11 cellular contexts compared by ENCODE assay signal in the genomic region with DNA sequence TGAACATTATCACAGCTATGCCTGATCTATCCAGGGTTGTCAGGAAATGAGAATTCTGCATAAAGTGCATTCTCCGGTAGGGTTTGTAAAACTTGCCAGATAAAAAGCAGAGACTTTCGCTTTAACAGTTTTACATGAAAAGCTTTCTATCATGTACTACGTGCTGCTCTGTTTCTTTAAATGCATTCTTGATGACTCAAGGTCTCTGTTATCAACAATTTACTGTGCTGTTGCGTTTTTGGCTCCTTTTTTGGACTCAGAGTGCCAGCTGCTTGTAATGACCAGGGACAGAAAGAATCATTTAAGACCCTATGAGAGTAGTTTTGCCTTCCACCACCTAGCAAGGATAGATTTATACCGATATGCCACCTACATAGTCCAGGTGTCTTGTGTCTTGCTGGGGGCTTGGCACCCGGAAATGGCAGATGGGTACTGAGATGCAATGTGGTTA.
DNase-seq lines count a peak whose midpoint lies in the region; ATAC-seq, FAIRE-seq and TF ChIP-seq lines count a peak whose summit lies in the region.
"Had no signal": no experiment of that assay in that cellular context is flagged by ENCODE, and none has a peak within 500 bp of the region (broad histone marks: within the 10 kb centered on the region; RNA-seq: fewer than 3 reads in every experiment).

No MANE protein-coding gene starts in this region.

- H4K91ac ChIP-seq in mesenchymal stem cell (ENCODE audit: low read length), result no peak overlapping the region

- H3K4me3 ChIP-seq in HFF-Myc (replicated peaks; ENCODE audit: low read depth, low read length) (no peak overlapping the region), K562 (no peak overlapping the region), mesenchymal stem cell (ENCODE audit: insufficient read depth in 1 of 2, low read depth in 1 of 2, low read length in 2 of 2) (peak overlapping the region in 1 of 2 experiments; percentile 21)
- H3K4me3 ChIP-seq: prostate gland had no signal

- H3K4me1 ChIP-seq in K562 (replicated peaks in 1 of 2; ENCODE audit: control insufficient read depth in 2 of 2, insufficient read depth in 2 of 2, low read length in 2 of 2) (peaks cover 0 to 12% of the 10 kb centered on the region in 2 experiments; a peak in 3 of 5 replicates), mesenchymal stem cell (ENCODE audit: control insufficient read depth, insufficient read depth, low read depth, low read length) (no peaks in the 10 kb centered on the region)

- H3K36me3 Mint-ChIP-seq in endothelial cell (ENCODE audit: low read depth, unreplicated experiment), result no peaks in the 10 kb centered on the region

- H3K4me3 Mint-ChIP-seq in endothelial cell (ENCODE audit: unreplicated experiment), result no peak overlapping the region

- H2AFZ ChIP-seq in K562 (ENCODE audit: low read depth, low read length), result no peak overlapping the region
- peak overlapping the region; percentile 49 for H2AFZ ChIP-seq in mesenchymal stem cell (ENCODE audit: low read depth, low read length)

- peak overlapping the region in 1 of 2 experiments; percentile 86 for H2BK12ac ChIP-seq in mesenchymal stem cell (ENCODE audit: low read length in 2 of 2)

- peak overlapping the region in 1 of 2 experiments; percentile 49 for H3K4ac ChIP-seq in mesenchymal stem cell (ENCODE audit: low read depth in 1 of 2, low read length in 2 of 2)

- H3K79me2 ChIP-seq in K562 (ENCODE audit: control insufficient read depth, insufficient read depth, low read length), result peaks cover 4% of the 10 kb centered on the region; the same call in 2 of the 3 replicates

- no peak overlapping the region for H2BK120ac ChIP-seq in mesenchymal stem cell (ENCODE audit: low read depth, low read length)

- H3K9me3 Mint-ChIP-seq in endothelial cell (ENCODE audit: unreplicated experiment), result no peaks in the 10 kb centered on the region

- no peak overlapping the region for H4K8ac ChIP-seq in mesenchymal stem cell (ENCODE audit: low read length)

- H2BK5ac ChIP-seq in mesenchymal stem cell (ENCODE audit: low read depth, low read length, poor library complexity, severe bottlenecking), result no peak overlapping the region

- no peak overlapping the region for H3K27ac Mint-ChIP-seq in endothelial cell (ENCODE audit: unreplicated experiment)

- no peak for TF ChIP-seq RAD21 in K562 (CRISPR knock-in tag; conservative IDR thresholded peaks at IDR 0.05 in 1 of 2, IDR thresholded peaks at IDR 0.05 in 1 of 2)

- intact Hi-C loops in K562 (cut with micrococcal nuclease), result loop anchor here (10.0 kb wide), 1 partner anchor 140 kb away; no protein-coding TSS in a partner anchor

- TF ChIP-seq POLR2A in K562 (conservative IDR thresholded peaks at IDR 0.05), result no peak

- H4K20me1 ChIP-seq in K562 (replicated peaks; ENCODE audit: control insufficient read depth, insufficient read depth, low read length), result peaks cover 7% of the 10 kb centered on the region; the same call in 1 of the 2 replicates

- FAIRE-seq in K562 (lab: Jason Lieb, UNC), result no peak

- no peaks in the 10 kb centered on the region for H3K27me3 ChIP-seq in K562 (ENCODE audit: control insufficient read depth in 2 of 2, insufficient read depth in 2 of 2, low read length in 2 of 2)
- no peaks in the 10 kb centered on the region for H3K27me3 ChIP-seq in mesenchymal stem cell (ENCODE audit: control insufficient read depth in 1 of 2, insufficient read depth in 1 of 2, low read length in 2 of 2)

- peak overlapping the region in 1 of 2 experiments; percentile 68 for H3K18ac ChIP-seq in mesenchymal stem cell (ENCODE audit: low read depth in 1 of 2, low read length in 2 of 2)

- WGBS in K562 (ENCODE audit: insufficient coverage, low coverage, missing lambda C conversion rate), result 37% methylated on average over 6 of the region's 6 CpGs
- 35% methylated on average over 4 of the region's 6 CpGs for WGBS in mesenchymal stem cell

- H3K27me3 Mint-ChIP-seq in endothelial cell (ENCODE audit: unreplicated experiment), result no peaks in the 10 kb centered on the region

- H3K9ac ChIP-seq in K562 (ENCODE audit: insufficient read depth in 1 of 2, low read depth in 2 of 2, low read length in 2 of 2), result no peak overlapping the region
- H3K9ac ChIP-seq in mesenchymal stem cell (ENCODE audit: low read length), result peak overlapping the region; percentile 84

- DNase-seq in AG08396 (ENCODE audit: low spot score), result peak; percentile 33
- peak; percentile 3 for DNase-seq in HFF-Myc (ENCODE audit: extremely low read depth, low read depth)
- DNase-seq in K562 (ENCODE audit: extremely low read depth in 1 of 4, low spot score in 3 of 4), result no peak
- DNase-seq in mesenchymal stem cell, result peak; percentile 70
- DNase-seq in retina, result no peak
- DNase-seq in endothelial cell (ENCODE audit: low spot score), result no peak
- no peak for DNase-seq in T-helper 9 cell
- DNase-seq in HK-2 (ENCODE audit: unreplicated experiment), result no peak
- DNase-seq: NCI-H774 had no signal

- ATAC-seq in K562, result no peak

- H2BK15ac ChIP-seq in mesenchymal stem cell (ENCODE audit: low read depth, poor library complexity, severe bottlenecking), result no peak overlapping the region

- POLR2A ChIA-PET in K562 (lab: Yijun Ruan, JAX), result no interaction called here

- no peak overlapping the region for H3K23ac ChIP-seq in mesenchymal stem cell (ENCODE audit: low read length in 2 of 2)

- H3K79me1 ChIP-seq in mesenchymal stem cell (replicated peaks; ENCODE audit: low read length, poor library complexity, severe bottlenecking), result no peaks in the 10 kb centered on the region

- H3K27ac ChIP-seq in K562 (ENCODE audit: extremely low read depth, low read depth, low read length) (no peak overlapping the region), mesenchymal stem cell (ENCODE audit: low read length, poor library complexity, severe bottlenecking) (no peak overlapping the region)
- H3K27ac ChIP-seq: prostate gland, VCaP had no signal

- H3K4me2 ChIP-seq in K562 (ENCODE audit: insufficient read depth, low read length) (no peak overlapping the region), mesenchymal stem cell (ENCODE audit: low read length, poor library complexity, severe bottlenecking) (no peak overlapping the region)

- in situ Hi-C loops in K562 (cut with MboI), result no loop called here

- H2AK5ac ChIP-seq in mesenchymal stem cell (ENCODE audit: low read length, severe bottlenecking), result no peak overlapping the region

- H3K36me3 ChIP-seq in K562 (ENCODE audit: control insufficient read depth, insufficient read depth, low read length), result peaks cover 6% of the 10 kb centered on the region; the same call in 2 of the 3 replicates
- H3K36me3 ChIP-seq in mesenchymal stem cell (ENCODE audit: control insufficient read depth in 1 of 2, insufficient read depth in 2 of 2, low read depth in 1 of 2, low read length in 2 of 2), result no peaks in the 10 kb centered on the region
- H3K36me3 ChIP-seq: prostate gland had no signal

- CTCF ChIA-PET in K562 (lab: Yijun Ruan, JAX; ENCODE audit: low intra/inter-chr PET ratio), result interaction anchor here (0.6 kb wide), 1 partner anchor 548 kb away, joined by 3 read pairs; no protein-coding TSS in a partner anchor

- BruUV-seq in K562 (replicated peaks; lab: Mats Ljungman, UMichigan), result no TSS peak

- H3K4me1 Mint-ChIP-seq in endothelial cell (ENCODE audit: unreplicated experiment), result no peaks in the 10 kb centered on the region

- H3K14ac ChIP-seq in mesenchymal stem cell (ENCODE audit: low read length in 2 of 2), result no peak overlapping the region

- H3K9me1 ChIP-seq in K562 (ENCODE audit: control insufficient read depth, insufficient read depth, low read length), result no peaks in the 10 kb centered on the region

- H3K9me3 ChIP-seq in K562 (replicated peaks; ENCODE audit: control insufficient read depth, insufficient read depth, low read depth, low read length), result no peaks in the 10 kb centered on the region
- no peaks in the 10 kb centered on the region for H3K9me3 ChIP-seq in mesenchymal stem cell (ENCODE audit: control insufficient read depth, low read length)
- H3K9me3 ChIP-seq: prostate gland had no signal

- no peak for TF ChIP-seq CTCF in HFF-Myc (IDR thresholded peaks at IDR 0.05; ENCODE audit: low read depth, low read length, missing control alignments)
- no peak for TF ChIP-seq CTCF in K562 (IDR thresholded peaks at IDR 0.05 in 2 of 3, conservative IDR thresholded peaks at IDR 0.05 in 1 of 3; ENCODE audit: insufficient read depth in 2 of 3, low read depth in 1 of 3, low read length in 3 of 3)
- no peak for TF ChIP-seq CTCF in endothelial cell (IDR thresholded peaks at IDR 0.05; ENCODE audit: unreplicated experiment)

- TF ChIP-seq EP300 in K562 (IDR thresholded peaks at IDR 0.05; ENCODE audit: low read length), result no peak

TF ChIP-seq in K562, 482 proteins besides CTCF, POLR2A, EP300 and RAD21 (continues in another document):
- TF ChIP-seq, protein P1, sequence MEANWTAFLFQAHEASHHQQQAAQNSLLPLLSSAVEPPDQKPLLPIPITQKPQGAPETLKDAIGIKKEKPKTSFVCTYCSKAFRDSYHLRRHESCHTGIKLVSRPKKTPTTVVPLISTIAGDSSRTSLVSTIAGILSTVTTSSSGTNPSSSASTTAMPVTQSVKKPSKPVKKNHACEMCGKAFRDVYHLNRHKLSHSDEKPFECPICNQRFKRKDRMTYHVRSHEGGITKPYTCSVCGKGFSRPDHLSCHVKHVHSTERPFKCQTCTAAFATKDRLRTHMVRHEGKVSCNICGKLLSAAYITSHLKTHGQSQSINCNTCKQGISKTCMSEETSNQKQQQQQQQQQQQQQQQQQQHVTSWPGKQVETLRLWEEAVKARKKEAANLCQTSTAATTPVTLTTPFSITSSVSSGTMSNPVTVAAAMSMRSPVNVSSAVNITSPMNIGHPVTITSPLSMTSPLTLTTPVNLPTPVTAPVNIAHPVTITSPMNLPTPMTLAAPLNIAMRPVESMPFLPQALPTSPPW (CRISPR knock-in tag; IDR thresholded peaks at IDR 0.05), result no peak
- TF ChIP-seq GATAD2A (IDR thresholded peaks at IDR 0.05) (no peak), PCBP1 (IDR thresholded peaks at IDR 0.05; ENCODE audit: low read depth, low read length, poor library complexity, severe bottlenecking) (no peak), ZFX (CRISPR knock-in tag; IDR thresholded peaks at IDR 0.05) (no peak), PPARD (CRISPR knock-in tag; IDR thresholded peaks at IDR 0.05) (no peak), JUN (IDR thresholded peaks at IDR 0.05; ENCODE audit: borderline replicate concordance, low read depth, low read length) (0 out of 2 replicates have a peak, but pooled peaks have one; percentile 12), JUN (CRISPR knock-in tag; IDR thresholded peaks at IDR 0.05; ENCODE audit: borderline replicate concordance) (no peak), FOSL1 (tag; conservative IDR thresholded peaks at IDR 0.05) (peak; percentile 85)
- TF ChIP-seq, protein P2, sequence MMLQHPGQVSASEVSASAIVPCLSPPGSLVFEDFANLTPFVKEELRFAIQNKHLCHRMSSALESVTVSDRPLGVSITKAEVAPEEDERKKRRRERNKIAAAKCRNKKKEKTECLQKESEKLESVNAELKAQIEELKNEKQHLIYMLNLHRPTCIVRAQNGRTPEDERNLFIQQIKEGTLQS (IDR thresholded peaks at IDR 0.05), result peak; percentile 48; the same call in 1 of the 2 replicates
- TF ChIP-seq, protein P2 (CRISPR knock-in tag; conservative IDR thresholded peaks at IDR 0.05), result no peak

Comparison
In these comparisons a context has a peak if more than half of its experiments do, and no peak if none do; other contexts are left out.
1. DNase-seq: peak in AG08396 (single experiment), HFF-Myc (single experiment) and mesenchymal stem cell (single experiment); none in K562 (0 of 4), retina (single experiment), endothelial cell (single experiment), T-helper 9 cell (single experiment) and HK-2 (single experiment).